Comparison of ENCODE assay signal across 6 cellular contexts in genomic region chr9:130975156-130975555, GRCh38. TPM values are rescaled to one million over a fixed set of nuclear protein-coding genes. Genes with fewer than 3 reads are reported as not detected.
"Had no signal": no experiment of that assay in that cellular context is flagged by ENCODE, and none has a peak within 500 bp of the region (broad histone marks: within the 10 kb centered on the region; RNA-seq: fewer than 3 reads in every experiment).

No MANE protein-coding gene starts in this region.

- H3K4me2 ChIP-seq: GM23338 had no signal

- H3K9me3 Mint-ChIP-seq: GM23338 had no signal

- FAIRE-seq: HTR-8/SVneo had no signal

- H3K4me3 Mint-ChIP-seq: GM23338 had no signal

- H2AFZ ChIP-seq: GM23338 had no signal

- DNase-seq: IMR-90, KBM-7 had no signal

- H3K36me3 ChIP-seq: HAP-1 had no signal

- H3K4me1 ChIP-seq: HAP-1 had no signal

- H3K27ac Mint-ChIP-seq: GM23338 had no signal

- H3K4me3 ChIP-seq: GM23338, HAP-1 had no signal

- H3K9me3 ChIP-seq: HAP-1 had no signal

RNA-seq across cellular contexts. Expression of gene LAMC3, which starts 33.8 kb away (rescaled TPM):
- total RNA-seq: HT-29, IMR-90 had no signal
- polyA plus RNA-seq: IMR-90 had no signal
